In genomic region chr3:183158552-183159006, GRCh38 we compare ENCODE assay signal across 1 cellular context.
TF ChIP-seq lines count a peak whose summit lies in the region.

No MANE protein-coding gene starts in this region.

TF ChIP-seq in GM12878, 131 proteins besides CTCF, POLR2A, EP300 and RAD21 (continued from another document and continues in another):
- TF ChIP-seq ZBTB40 (IDR thresholded peaks at IDR 0.05; ENCODE audit: borderline replicate concordance) (no peak), CHD2 (IDR thresholded peaks at IDR 0.05; ENCODE audit: borderline replicate concordance, low read depth, low read length) (peak; percentile 50; the same call in 1 of the 2 replicates), YY1 (IDR thresholded peaks at IDR 0.05; ENCODE audit: low read depth, low read length) (no peak), RELB (IDR thresholded peaks at IDR 0.05; ENCODE audit: low read depth) (peak; percentile 98), TCF3 (IDR thresholded peaks at IDR 0.05; ENCODE audit: borderline replicate concordance, insufficient read depth, low read depth, low read length) (no peak), GATAD2B (conservative IDR thresholded peaks at IDR 0.05; ENCODE audit: low read depth) (peak; percentile 97), NBN (IDR thresholded peaks at IDR 0.05) (peak; percentile 94), ZNF687 (IDR thresholded peaks at IDR 0.05) (0 out of 2 replicates have a peak, but pooled peaks have one; percentile 27), EZH2 (IDR thresholded peaks at IDR 0.05; ENCODE audit: borderline replicate concordance, control insufficient read depth, low read depth, low read length) (no peak), MTA2 (IDR thresholded peaks at IDR 0.05; ENCODE audit: low read depth) (peak; percentile 76; the same call in 1 of the 2 replicates), ZBTB11 (CRISPR knock-in tag; IDR thresholded peaks at IDR 0.05) (no peak), IKZF1 (conservative IDR thresholded peaks at IDR 0.05) (peak; percentile 96), ZNF384 (IDR thresholded peaks at IDR 0.05; ENCODE audit: borderline replicate concordance, low read depth, low read length) (peak; percentile 83), RAD51 (IDR thresholded peaks at IDR 0.05) (no peak), CEBPB (IDR thresholded peaks at IDR 0.05; ENCODE audit: borderline replicate concordance in 1 of 2, low read depth in 2 of 2, low read length in 2 of 2) (no peak; a peak in 1 of 4 replicates), NFYA (IDR thresholded peaks at IDR 0.05; ENCODE audit: borderline replicate concordance, low read depth, low read length) (no peak), RBBP5 (conservative IDR thresholded peaks at IDR 0.05) (no peak), DPF2 (IDR thresholded peaks at IDR 0.05) (peak; percentile 96), SMC3 (IDR thresholded peaks at IDR 0.05; ENCODE audit: borderline replicate concordance, low read length) (no peak), USF1 (IDR thresholded peaks at IDR 0.05; ENCODE audit: borderline replicate concordance, extremely low read length, insufficient read depth, low read depth, low read length) (no peak), IRF3 (IDR thresholded peaks at IDR 0.05) (no peak), NR2C1 (IDR thresholded peaks at IDR 0.05) (no peak), ZNF24 (IDR thresholded peaks at IDR 0.05) (0 out of 2 replicates have a peak, but pooled peaks have one; percentile 8), GABPA (IDR thresholded peaks at IDR 0.05; ENCODE audit: low read depth) (no peak), ZSCAN29 (IDR thresholded peaks at IDR 0.05) (no peak), SMAD5 (IDR thresholded peaks at IDR 0.05; ENCODE audit: low read depth) (no peak), RB1 (IDR thresholded peaks at IDR 0.05; ENCODE audit: borderline replicate concordance) (peak; percentile 77; the same call in 1 of the 2 replicates), MTA3 (IDR thresholded peaks at IDR 0.05; ENCODE audit: borderline replicate concordance, low read length) (peak; percentile 44; the same call in 1 of the 2 replicates), CUX1 (IDR thresholded peaks at IDR 0.05; ENCODE audit: insufficient replicate concordance, low read depth, low read length) (peak; percentile 97), EED (IDR thresholded peaks at IDR 0.05; ENCODE audit: low read depth) (peak; percentile 99), PAX8 (IDR thresholded peaks at IDR 0.05) (no peak), POLR2AphosphoS5 (IDR thresholded peaks at IDR 0.05; ENCODE audit: low read length) (peak; percentile 78)
- TF ChIP-seq, protein P1, sequence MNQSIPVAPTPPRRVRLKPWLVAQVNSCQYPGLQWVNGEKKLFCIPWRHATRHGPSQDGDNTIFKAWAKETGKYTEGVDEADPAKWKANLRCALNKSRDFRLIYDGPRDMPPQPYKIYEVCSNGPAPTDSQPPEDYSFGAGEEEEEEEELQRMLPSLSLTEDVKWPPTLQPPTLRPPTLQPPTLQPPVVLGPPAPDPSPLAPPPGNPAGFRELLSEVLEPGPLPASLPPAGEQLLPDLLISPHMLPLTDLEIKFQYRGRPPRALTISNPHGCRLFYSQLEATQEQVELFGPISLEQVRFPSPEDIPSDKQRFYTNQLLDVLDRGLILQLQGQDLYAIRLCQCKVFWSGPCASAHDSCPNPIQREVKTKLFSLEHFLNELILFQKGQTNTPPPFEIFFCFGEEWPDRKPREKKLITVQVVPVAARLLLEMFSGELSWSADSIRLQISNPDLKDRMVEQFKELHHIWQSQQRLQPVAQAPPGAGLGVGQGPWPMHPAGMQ (IDR thresholded peaks at IDR 0.05; ENCODE audit: borderline replicate concordance), result no peak
- TF ChIP-seq, protein P2, sequence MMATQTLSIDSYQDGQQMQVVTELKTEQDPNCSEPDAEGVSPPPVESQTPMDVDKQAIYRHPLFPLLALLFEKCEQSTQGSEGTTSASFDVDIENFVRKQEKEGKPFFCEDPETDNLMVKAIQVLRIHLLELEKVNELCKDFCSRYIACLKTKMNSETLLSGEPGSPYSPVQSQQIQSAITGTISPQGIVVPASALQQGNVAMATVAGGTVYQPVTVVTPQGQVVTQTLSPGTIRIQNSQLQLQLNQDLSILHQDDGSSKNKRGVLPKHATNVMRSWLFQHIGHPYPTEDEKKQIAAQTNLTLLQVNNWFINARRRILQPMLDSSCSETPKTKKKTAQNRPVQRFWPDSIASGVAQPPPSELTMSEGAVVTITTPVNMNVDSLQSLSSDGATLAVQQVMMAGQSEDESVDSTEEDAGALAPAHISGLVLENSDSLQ (IDR thresholded peaks at IDR 0.05), result peak; percentile 83
